Comparison of ENCODE assay signal across 13 cellular contexts in genomic region chr19:42851718-42852280, GRCh38. TPM values are rescaled to one million over a fixed set of nuclear protein-coding genes. Genes with fewer than 3 reads are reported as not detected.
DNase-seq lines count a peak whose midpoint lies in the region; TF ChIP-seq lines count a peak whose summit lies in the region.
"Not testable (repeated sequence)": the region's sequence is repeated elsewhere in the genome, so short reads cannot be mapped to it uniquely, and the experiment has no call there.
"Had no signal": no experiment of that assay in that cellular context is flagged by ENCODE, and none has a peak within 500 bp of the region (broad histone marks: within the 10 kb centered on the region; RNA-seq: fewer than 3 reads in every experiment).

No MANE protein-coding gene starts in this region.

- H3K9me3 Mint-ChIP-seq in MCF 10A (ENCODE audit: unreplicated experiment) = not testable (repeated sequence)

- not testable (repeated sequence) for H3K36me3 ChIP-seq in SK-N-SH (replicated peaks in 1 of 2; ENCODE audit: control insufficient read depth in 1 of 2, insufficient read depth in 2 of 2, low read length in 1 of 2); osteoblast (ENCODE audit: insufficient read depth, low read length); subcutaneous abdominal adipose tissue (ENCODE audit: control insufficient read depth in 5 of 5, insufficient read depth in 5 of 5, low read length in 5 of 5)

- intact Hi-C loops in MCF 10A (cut with micrococcal nuclease); dorsolateral prefrontal cortex (cut with DNase I): not testable (repeated sequence)

- H3K4me3 ChIP-seq in SK-N-SH (ENCODE audit: low read depth in 2 of 2, low read length in 1 of 2); dorsolateral prefrontal cortex; osteoblast (ENCODE audit: insufficient read depth, low read length); subcutaneous abdominal adipose tissue (ENCODE audit: low read depth in 1 of 5, low read length in 5 of 5): not testable (repeated sequence)

- H3K27ac Mint-ChIP-seq in MCF 10A (ENCODE audit: low read depth, unreplicated experiment) = peak overlapping the region; percentile 91

- BruUV-seq in MCF 10A (replicated peaks; lab: Mats Ljungman, UMichigan) = TSS peak; percentile 89

- peaks cover 31% of the 10 kb centered on the region for H3F3A ChIP-seq in SK-N-SH (replicated peaks; ENCODE audit: insufficient read depth)

- H3K4me1 Mint-ChIP-seq in MCF 10A (ENCODE audit: insufficient read depth, unreplicated experiment) = peaks cover 51% of the 10 kb centered on the region

- peak overlapping the region; percentile 43; the same call in 1 of the 2 replicates for H3K4me2 ChIP-seq in SK-N-SH
- H3K4me2 ChIP-seq in osteoblast (ENCODE audit: insufficient read depth, low read length) = not testable (repeated sequence)

- POLR2A ChIA-PET in SK-N-SH (lab: Yijun Ruan, JAX) = not testable (repeated sequence)
- POLR2A ChIA-PET in MCF 10A (lab: Yijun Ruan, JAX) = interaction anchor here (1.2 to 1.6 kb wide), 3 partner anchors 32 to 46 kb away, joined by 4 to 5 read pairs (median 4); no protein-coding TSS in a partner anchor

- H3K36me3 Mint-ChIP-seq in MCF 10A (ENCODE audit: insufficient read depth, unreplicated experiment) = not testable (repeated sequence)

- WGBS in SK-N-SH (ENCODE audit: low lambda C conversion rate) = 19% methylated on average over 1 of the region's 1 CpG

- H3K4me3 Mint-ChIP-seq in MCF 10A (ENCODE audit: unreplicated experiment) = peak overlapping the region; percentile 46

- H2AFZ ChIP-seq in SK-N-SH (ENCODE audit: low read depth); osteoblast (ENCODE audit: low read length): not testable (repeated sequence)

- TF ChIP-seq EP300 in SK-N-SH (IDR thresholded peaks at IDR 0.05; ENCODE audit: borderline replicate concordance in 1 of 2, low read depth in 1 of 2, low read length in 1 of 2) = not testable (repeated sequence)

- not testable (repeated sequence) for H4K20me1 ChIP-seq in SK-N-SH (ENCODE audit: insufficient read depth); osteoblast (ENCODE audit: insufficient read depth, low read length)

- H3K4me1 ChIP-seq in SK-N-SH (ENCODE audit: control insufficient read depth in 1 of 2, insufficient read depth in 2 of 2, low read depth in 1 of 2, low read length in 1 of 2) (peaks cover 0 to 26% of the 10 kb centered on the region in 2 experiments; a peak in 2 of 4 replicates), osteoblast (ENCODE audit: insufficient read depth, low read length) (peaks cover 20% of the 10 kb centered on the region)
- not testable (repeated sequence) for H3K4me1 ChIP-seq in subcutaneous abdominal adipose tissue (ENCODE audit: control insufficient read depth in 5 of 5, insufficient read depth in 5 of 5, low read length in 5 of 5)

- H3K79me2 ChIP-seq in SK-N-SH (ENCODE audit: insufficient read depth); osteoblast (ENCODE audit: insufficient read depth, low read length): not testable (repeated sequence)

- H3K27ac ChIP-seq in SK-N-SH (ENCODE audit: low read depth in 2 of 2, low read length in 1 of 2) (peak overlapping the region; percentile 69 to 94; a peak in 3 of 4 replicates), dorsolateral prefrontal cortex (peak overlapping the region in 31 of 59 donors; percentile 4 to 82 (median 60)), osteoblast (ENCODE audit: low read depth, low read length) (peak overlapping the region; percentile 87), subcutaneous abdominal adipose tissue (ENCODE audit: low read depth, low read length) (peak overlapping the region; percentile 24)

- H3K9ac ChIP-seq in SK-N-SH = peak overlapping the region; percentile 59
- H3K9ac ChIP-seq in subcutaneous abdominal adipose tissue (ENCODE audit: low read length in 5 of 5) = not testable (repeated sequence)

- H3K9me2 ChIP-seq in SK-N-SH = not testable (repeated sequence)

- TF ChIP-seq RAD21 in SK-N-SH (IDR thresholded peaks at IDR 0.05; ENCODE audit: low read length) = not testable (repeated sequence)

- not testable (repeated sequence) for TF ChIP-seq CTCF in SK-N-SH (IDR thresholded peaks at IDR 0.05); MCF 10A (IDR thresholded peaks at IDR 0.05; ENCODE audit: unreplicated experiment); dorsolateral prefrontal cortex (IDR thresholded peaks at IDR 0.05 in 54 of 56, conservative IDR thresholded peaks at IDR 0.05 in 2 of 56; ENCODE audit: low read depth in 1 of 56, partially characterized antibody in 56 of 56); osteoblast (IDR thresholded peaks at IDR 0.05; ENCODE audit: extremely low read depth, low read depth, low read length)

- H3K9me3 ChIP-seq in SK-N-SH; osteoblast (ENCODE audit: low read depth, low read length); subcutaneous abdominal adipose tissue (ENCODE audit: control insufficient read depth in 5 of 5, low read length in 5 of 5): not testable (repeated sequence)

- DNase-seq in ACHN = peak; percentile 18
- DNase-seq in HK-2 (ENCODE audit: unreplicated experiment) = peak; percentile 39
- DNase-seq in SK-N-SH; dorsolateral prefrontal cortex; osteoblast (ENCODE audit: insufficient read length, low spot score, missing footprints): not testable (repeated sequence)
- peak; percentile 38 for DNase-seq in MCF 10A (ENCODE audit: unreplicated experiment)
- DNase-seq in fibroblast of peridontal ligament (ENCODE audit: extremely low read depth) = peak; percentile 23

- not testable (repeated sequence) for H3K27me3 Mint-ChIP-seq in MCF 10A (ENCODE audit: insufficient read depth, unreplicated experiment)

- CTCF ChIA-PET in SK-N-SH (lab: Yijun Ruan, JAX) = not testable (repeated sequence)
- CTCF ChIA-PET in MCF 10A (lab: Yijun Ruan, JAX) = interaction anchor here (0.6 to 0.7 kb wide), 2 partner anchors 59 to 67 kb away, joined by 3 read pairs; no protein-coding TSS in a partner anchor

- not testable (repeated sequence) for H3K27me3 ChIP-seq in SK-N-SH (ENCODE audit: insufficient read depth); dorsolateral prefrontal cortex; osteoblast (ENCODE audit: insufficient read depth, low read length); subcutaneous abdominal adipose tissue (ENCODE audit: control insufficient read depth in 5 of 5, insufficient read depth in 4 of 5, low read length in 5 of 5)

- in situ Hi-C loops in ACHN (cut with HindIII; ENCODE audit: low pct_ligation_motif_present, low pct_unique_long_range_greater_than_20kb, low sequenced_read_pairs) = not testable (repeated sequence)

RNA-seq across cellular contexts. Expression of gene PSG1, which starts 27.7 kb away (rescaled TPM):
- polyA plus RNA-seq in SK-N-SH (2012; rRNA removed) = 0.18 and 0.19 TPM in 2 replicates
- polyA plus RNA-seq in SK-N-SH (2012; cell fraction: cytosol; rRNA removed) = 0.12 and 0.14 TPM in 2 replicates
- 0.09 and 0.48 TPM in 2 replicates for polyA plus RNA-seq in SK-N-SH (2012; cell fraction: nucleus; rRNA removed)
- total RNA-seq in MCF 10A (2022) (not detected in 2 replicates), dorsolateral prefrontal cortex (not detected), osteoblast (0.36 and 1.2 TPM in 2 replicates)
- total RNA-seq: A673, H1, K562, Right ventricle myocardium inferior had no signal
- polyA plus RNA-seq: CD14-positive monocyte, H1, K562 had no signal

Comparison
In these comparisons a context has a peak if more than half of its experiments do, and no peak if none do; other contexts are left out.
1. H3K27ac ChIP-seq: peak in every context shown above with its lines; median percentile 87 in osteoblast; 82 in SK-N-SH; 60 in dorsolateral prefrontal cortex; 24 in subcutaneous abdominal adipose tissue.